In the genomic region with DNA sequence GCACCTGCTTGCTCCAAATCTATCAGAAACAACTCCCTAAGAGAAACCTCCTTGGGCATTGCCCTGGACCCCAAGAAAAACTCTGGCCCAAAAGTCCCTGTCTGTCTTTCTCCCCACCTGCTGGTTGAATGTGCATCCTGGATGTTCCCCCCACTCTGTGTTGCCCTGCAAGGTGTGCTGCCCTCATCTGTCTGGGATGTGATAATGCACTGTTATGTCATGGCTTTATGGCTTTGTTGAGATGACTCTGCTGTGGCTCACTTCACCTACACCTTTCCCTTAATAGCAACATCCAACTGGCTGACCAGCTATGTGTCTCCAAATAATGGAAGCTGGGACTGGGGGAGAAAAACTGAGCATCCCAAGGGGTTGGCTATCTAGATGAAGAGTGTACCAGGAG, we compare ENCODE assay signal across 1 cellular context.
TF ChIP-seq lines count a peak whose summit lies in the region.

No MANE protein-coding gene starts in this region.

TF ChIP-seq in H1, 55 proteins besides CTCF, POLR2A, EP300 and RAD21:
- TF ChIP-seq KDM1A (IDR thresholded peaks at IDR 0.05; ENCODE audit: borderline replicate concordance, low read length), result no peak
